Comparison of ENCODE assay signal across 8 cellular contexts in the genomic region with DNA sequence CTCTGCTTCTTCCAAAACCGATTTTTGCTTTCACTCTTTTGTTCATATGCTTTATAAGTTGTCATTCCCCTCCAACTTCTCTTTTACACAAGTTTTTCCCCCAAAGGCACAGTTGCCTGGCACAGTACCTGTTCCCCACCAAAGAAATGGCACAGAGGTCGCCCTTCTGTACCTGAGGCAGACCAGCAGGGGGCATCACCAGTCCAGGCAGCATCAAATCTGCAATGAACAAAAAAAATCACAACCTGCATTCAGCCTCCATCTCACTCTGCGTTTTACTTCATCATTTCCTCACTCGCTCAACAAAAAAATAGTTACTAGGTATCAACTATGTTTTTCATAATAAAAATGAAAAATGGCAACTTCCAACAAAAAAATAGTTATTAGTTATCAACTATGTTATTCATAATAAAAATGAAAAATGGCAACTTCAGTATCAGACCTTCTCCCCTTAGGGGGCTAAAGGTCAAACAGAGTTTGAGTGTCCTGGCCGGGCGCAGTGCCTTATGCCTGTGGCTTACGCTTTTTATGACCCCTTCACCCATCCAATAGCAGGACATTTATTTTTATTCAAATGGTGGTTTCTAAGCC. TPM values are rescaled to one million over a fixed set of nuclear protein-coding genes. Genes with fewer than 3 reads are reported as not detected.
DNase-seq lines count a peak whose midpoint lies in the region; ATAC-seq and TF ChIP-seq lines count a peak whose summit lies in the region.

No MANE protein-coding gene starts in this region.

- H3K27me3 Mint-ChIP-seq in activated CD8-positive, alpha-beta T cell treated with anti-CD3 and anti-CD28 coated beads for 36 hours = no peaks in the 10 kb centered on the region

- POLR2A ChIA-PET in activated CD8-positive, alpha-beta T cell treated with anti-CD3 and anti-CD28 coated beads for 36 hours (lab: Charles Lee) = interaction anchor here (0.7 to 2.4 kb wide), 6 partner anchors 13 to 102 kb away, joined by 3 to 9 read pairs (median 3); no protein-coding TSS in a partner anchor

- no peak for TF ChIP-seq POLR2A in gastrocnemius medialis (IDR thresholded peaks at IDR 0.05)

- CTCF ChIA-PET in activated CD8-positive, alpha-beta T cell treated with anti-CD3 and anti-CD28 coated beads for 36 hours (lab: Charles Lee) = interaction anchor here (0.7 to 7.1 kb wide), 31 partner anchors 8 to 304 kb away, joined by 3 to 84 read pairs (median 6); a partner anchor contains a TSS

- peaks cover 6 to 7% of the 10 kb centered on the region in 2 donors for H3K4me1 ChIP-seq in gastrocnemius medialis

- peak; percentile 18 for DNase-seq in NOMO-1 treated with DMSO at 0.1 percent for 48 hours (lab: John Stamatoyannopoulos, UW; ENCODE audit: unreplicated experiment)
- no peak for DNase-seq in NOMO-1 treated with dmso at 0.1 percent for 144 hours (lab: John Stamatoyannopoulos, UW; ENCODE audit: unreplicated experiment)
- DNase-seq in NCI-H226 = peak; percentile 5
- peak; percentile 75 for DNase-seq in activated CD8-positive, alpha-beta T cell treated with anti-CD3 and anti-CD28 coated beads for 36 hours
- DNase-seq in epithelial cell of esophagus (ENCODE audit: low read depth) = peak; percentile 63
- DNase-seq in gastrocnemius medialis = no peak
- no peak for DNase-seq in globus pallidus (ENCODE audit: low spot score)
- no peak for DNase-seq in GM19238 (ENCODE audit: insufficient read length, low spot score)

- in situ Hi-C loops in gastrocnemius medialis (cut with MboI; ENCODE audit: low sequenced_read_pairs in 4 of 4) = no loop called here

- H3K4me1 Mint-ChIP-seq in activated CD8-positive, alpha-beta T cell treated with anti-CD3 and anti-CD28 coated beads for 36 hours (ENCODE audit: low read depth) = peaks cover 45% of the 10 kb centered on the region

- no peaks in the 10 kb centered on the region for H3K27me3 ChIP-seq in gastrocnemius medialis

- H3K27ac Mint-ChIP-seq in activated CD8-positive, alpha-beta T cell treated with anti-CD3 and anti-CD28 coated beads for 36 hours = peak overlapping the region; percentile 92

- no peaks in the 10 kb centered on the region for H3K9me3 Mint-ChIP-seq in activated CD8-positive, alpha-beta T cell treated with anti-CD3 and anti-CD28 coated beads for 36 hours

- peaks cover 57% of the 10 kb centered on the region for H3K36me3 Mint-ChIP-seq in activated CD8-positive, alpha-beta T cell treated with anti-CD3 and anti-CD28 coated beads for 36 hours (ENCODE audit: low read depth)

- no peaks in the 10 kb centered on the region for H3K9me3 ChIP-seq in gastrocnemius medialis

- H3K27ac ChIP-seq in gastrocnemius medialis = no peak overlapping the region

- no peak overlapping the region for H3K4me3 ChIP-seq in epithelial cell of esophagus (ENCODE audit: low read length)
- no peak overlapping the region for H3K4me3 ChIP-seq in gastrocnemius medialis

- no peak for ATAC-seq in activated CD8-positive, alpha-beta T cell treated with anti-CD3 and anti-CD28 coated beads for 36 hours
- no peak for ATAC-seq in gastrocnemius medialis

- H3K4me3 Mint-ChIP-seq in activated CD8-positive, alpha-beta T cell treated with anti-CD3 and anti-CD28 coated beads for 36 hours = peak overlapping the region; percentile 58

- TF ChIP-seq CTCF in activated CD8-positive, alpha-beta T cell treated with anti-CD3 and anti-CD28 coated beads for 36 hours (IDR thresholded peaks at IDR 0.05) = peak; percentile 79
- TF ChIP-seq CTCF in epithelial cell of esophagus (IDR thresholded peaks at IDR 0.05; ENCODE audit: insufficient read depth, low read depth, low read length, missing control alignments) (peak; percentile 93), gastrocnemius medialis (IDR thresholded peaks at IDR 0.05 in 4 of 5, conservative IDR thresholded peaks at IDR 0.05 in 1 of 5) (peak; percentile 39 to 67 (median 52))

- intact Hi-C loops in activated CD8-positive, alpha-beta T cell treated with anti-CD3 and anti-CD28 coated beads for 36 hours (cut with micrococcal nuclease) = loop anchor here (10.0 kb wide), 1 partner anchor 57 kb away; no protein-coding TSS in a partner anchor
- intact Hi-C loops in gastrocnemius medialis (cut with DNase I; ENCODE audit: low total_unique reads) = no loop called here

- peaks cover 0 to 61% of the 10 kb centered on the region in 2 donors for H3K36me3 ChIP-seq in gastrocnemius medialis

RNA-seq across cellular contexts. Expression of a gene that starts 4.1 kb away (rescaled TPM):
- 100 to 1,000 TPM; 100 to 102 TPM for total RNA-seq in activated CD8-positive, alpha-beta T cell treated with anti-CD3 and anti-CD28 coated beads for 36 hours
- 10 to 100 TPM; 23.7 to 61.2 (median 38.6) TPM for total RNA-seq in gastrocnemius medialis

RNA-seq across cellular contexts. Expression of a gene that starts 27.1 kb away (rescaled TPM):
- total RNA-seq in activated CD8-positive, alpha-beta T cell treated with anti-CD3 and anti-CD28 coated beads for 36 hours = 1 to 10 TPM; 4.7 to 4.9 TPM
- 1 to 10 TPM in 2 of 4 donors, under 1 TPM in 2; 0.85 to 1.8 (median 1.0) TPM for total RNA-seq in gastrocnemius medialis

Comparison
In these comparisons a context has a peak if more than half of its experiments do, and no peak if none do; other contexts are left out.
1. DNase-seq: peak in NOMO-1 treated with DMSO at 0.1 percent for 48 hours (single experiment), NCI-H226 (single experiment), activated CD8-positive, alpha-beta T cell treated with anti-CD3 and anti-CD28 coated beads for 36 hours (single experiment) and epithelial cell of esophagus (single experiment); none in NOMO-1 treated with dmso at 0.1 percent for 144 hours (single experiment), gastrocnemius medialis (0 of 2), globus pallidus (single experiment) and GM19238 (single experiment).
2. Peak in every context shown above with its lines, with median percentiles within 50 percentile points of each other: CTCF ChIP-seq.